In genomic region chr10:16828114-16828568, GRCh38 we compare ENCODE assay signal across 8 cellular contexts. TPM values are rescaled to one million over a fixed set of nuclear protein-coding genes. Genes with fewer than 3 reads are reported as not detected.
DNase-seq lines count a peak whose midpoint lies in the region; ATAC-seq, FAIRE-seq and TF ChIP-seq lines count a peak whose summit lies in the region.

No MANE protein-coding gene starts in this region.

- in situ Hi-C loops in KBM-7 (cut with MboI; ENCODE audit: low pct_unique_long_range_greater_than_20kb, low sequenced_read_pairs) = loop anchor here (25.0 kb wide), 2 partner anchors 434 to 1034 kb away; no protein-coding TSS in a partner anchor

- H3K9me3 Mint-ChIP-seq in activated T-helper 2 cell treated with anti-CD3 and anti-CD28 coated beads, Interferon-gamma antibody, Interleukin-2, Interleukin-4, amounts not matched to agents 10 μg/mL and 5 μg/mL and 100 μg/mL, durations not matched to agents 14 hours and 24 hours and 36 hours = peaks cover 4% of the 10 kb centered on the region

- peak overlapping the region in 1 of 2 donors; percentile 14 for H3K4me3 ChIP-seq in foreskin fibroblast (ENCODE audit: low read depth in 1 of 2, low read length in 2 of 2)

- H3K36me3 Mint-ChIP-seq in activated T-helper 2 cell treated with anti-CD3 and anti-CD28 coated beads, Interferon-gamma antibody, Interleukin-2, Interleukin-4, amounts not matched to agents 10 μg/mL and 5 μg/mL and 100 μg/mL, durations not matched to agents 14 hours and 24 hours and 36 hours (ENCODE audit: low read depth) = no peaks in the 10 kb centered on the region

- TF ChIP-seq CTCF in foreskin fibroblast (IDR thresholded peaks at IDR 0.05; ENCODE audit: low read depth, low read length) = peak; percentile 30
- peak in 1 of 3 donors; percentile 7 for TF ChIP-seq CTCF in omental fat pad (IDR thresholded peaks at IDR 0.05)

- no peak for FAIRE-seq in urothelium cell line (lab: Jason Lieb, UNC)

- ATAC-seq in GM21515 (IDR thresholded peaks at IDR 0.05; ENCODE audit: unreplicated experiment) = peak; percentile 87
- peak; percentile 80 for ATAC-seq in omental fat pad (ENCODE audit: low FRiP score)

- peak; percentile 73 for DNase-seq in DMS53 treated with DMSO at 0.1 percent for 48 hours (lab: John Stamatoyannopoulos, UW; ENCODE audit: unreplicated experiment)
- DNase-seq in KBM-7 = peak; percentile 82
- peak; percentile 92 for DNase-seq in RKO (ENCODE audit: low spot score)
- DNase-seq in activated T-helper 2 cell treated with anti-CD3 and anti-CD28 coated beads, Interferon-gamma antibody, Interleukin-2, Interleukin-4, amounts not matched to agents 10 μg/mL and 5 μg/mL and 100 μg/mL, durations not matched to agents 14 hours and 24 hours and 36 hours (ENCODE audit: low spot score) = peak; percentile 46
- DNase-seq in foreskin fibroblast = peak; percentile 55 to 86
- no peak for DNase-seq in omental fat pad (ENCODE audit: low spot score)
- DNase-seq in urothelium cell line (ENCODE audit: low spot score) = peak; percentile 44

- peaks cover 5% of the 10 kb centered on the region for H3K4me1 Mint-ChIP-seq in activated T-helper 2 cell treated with anti-CD3 and anti-CD28 coated beads, Interferon-gamma antibody, Interleukin-2, Interleukin-4, amounts not matched to agents 10 μg/mL and 5 μg/mL and 100 μg/mL, durations not matched to agents 14 hours and 24 hours and 36 hours (ENCODE audit: low read depth)

- no peak overlapping the region for H3K27ac Mint-ChIP-seq in activated T-helper 2 cell treated with anti-CD3 and anti-CD28 coated beads, Interferon-gamma antibody, Interleukin-2, Interleukin-4, amounts not matched to agents 10 μg/mL and 5 μg/mL and 100 μg/mL, durations not matched to agents 14 hours and 24 hours and 36 hours

- intact Hi-C loops in activated T-helper 2 cell treated with anti-CD3 and anti-CD28 coated beads, Interferon-gamma antibody, Interleukin-2, Interleukin-4, amounts not matched to agents 10 μg/mL and 5 μg/mL and 100 μg/mL, durations not matched to agents 14 hours and 24 hours and 36 hours (cut with micrococcal nuclease) = loop anchor here (1.0 to 2.0 kb wide), 2 partner anchors 429 to 603 kb away; no protein-coding TSS in a partner anchor

- no peak overlapping the region for H3K4me3 Mint-ChIP-seq in activated T-helper 2 cell treated with anti-CD3 and anti-CD28 coated beads, Interferon-gamma antibody, Interleukin-2, Interleukin-4, amounts not matched to agents 10 μg/mL and 5 μg/mL and 100 μg/mL, durations not matched to agents 14 hours and 24 hours and 36 hours (ENCODE audit: low read depth)

- peaks cover 16% of the 10 kb centered on the region for H3K27me3 Mint-ChIP-seq in activated T-helper 2 cell treated with anti-CD3 and anti-CD28 coated beads, Interferon-gamma antibody, Interleukin-2, Interleukin-4, amounts not matched to agents 10 μg/mL and 5 μg/mL and 100 μg/mL, durations not matched to agents 14 hours and 24 hours and 36 hours (ENCODE audit: low read depth)

RNA-seq across cellular contexts. Expression of gene RSU1, which starts 10.9 kb away (rescaled TPM):
- 49.1 and 54.0 TPM in 2 replicates for total RNA-seq in activated T-helper 2 cell treated with anti-CD3 and anti-CD28 coated beads, Interferon-gamma antibody, Interleukin-2, Interleukin-4, amounts not matched to agents 10 μg/mL and 5 μg/mL and 100 μg/mL, durations not matched to agents 14 hours and 24 hours and 36 hours
- total RNA-seq in omental fat pad = 100 to 1,000 TPM in 1 of 4 donors, 10 to 100 TPM in 3; 57.5 to 121 (median 81.6) TPM
